In the genomic region with DNA sequence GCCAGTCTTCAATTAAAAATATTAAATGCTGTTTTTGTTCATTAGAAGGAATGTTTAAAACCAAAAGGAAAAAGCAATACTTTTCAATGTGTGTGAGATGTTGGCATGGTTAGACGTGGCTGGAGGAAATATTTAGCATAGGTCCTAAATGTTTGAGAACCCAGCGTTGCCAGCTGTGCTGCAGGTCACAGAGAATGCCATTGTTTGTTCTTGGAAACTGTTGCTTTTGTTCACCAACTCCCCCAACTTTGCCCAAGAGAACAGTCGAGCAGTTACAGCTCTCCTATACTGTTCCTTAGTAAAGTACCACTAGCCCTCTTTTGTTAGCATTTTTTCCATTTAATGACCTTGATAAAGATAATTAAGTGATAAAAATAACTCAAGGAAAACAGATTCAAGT, we compare ENCODE assay signal across 20 cellular contexts.
"Had no signal": no experiment of that assay in that cellular context is flagged by ENCODE, and none has a peak within 500 bp of the region (broad histone marks: within the 10 kb centered on the region; RNA-seq: fewer than 3 reads in every experiment).

No MANE protein-coding gene starts in this region.

- H3K27ac Mint-ChIP-seq: activated CD4-positive, alpha-beta memory T cell treated with anti-CD3 and anti-CD28 coated beads, Interleukin-2, amount 10 ng/mL, durations not matched to agents 7 days and 5 days; activated CD8-positive, alpha-beta memory T cell treated with anti-CD3 and anti-CD28 coated beads, Interleukin-2, amount 10 ng/mL, durations not matched to agents 7 days and 5 days; activated naive CD4-positive, alpha-beta T cell treated with anti-CD3 and anti-CD28 coated beads for 36 hours; activated naive CD8-positive, alpha-beta T cell treated with anti-CD3 and anti-CD28 coated beads, Interleukin-2, amount 50 U/mL, for 24 hours; activated T-helper 17 cell treated with anti-CD3 and anti-CD28 coated beads, Interleukin-2, amount 50 U/mL, for 72 hours had no signal

- H3K4me3 ChIP-seq: esophagus muscularis mucosa, hepatocyte, prostate gland, suprapubic skin had no signal

- H2AFZ ChIP-seq: hepatocyte had no signal

- ATAC-seq: activated CD8-positive, alpha-beta memory T cell treated with anti-CD3 and anti-CD28 coated beads, Interleukin-2, amount 10 ng/mL, durations not matched to agents 7 days and 5 days; activated naive CD8-positive, alpha-beta T cell treated with anti-CD3 and anti-CD28 coated beads, Interleukin-2, amount 50 U/mL, for 24 hours; activated T-helper 17 cell treated with anti-CD3 and anti-CD28 coated beads, Interleukin-2, amount 50 U/mL, for 72 hours; right cardiac atrium; stimulated activated naive CD8-positive, alpha-beta T cell treated with anti-CD3 and anti-CD28 coated beads, Interleukin-15, Interleukin-2, amounts not matched to agents 100 U/mL and 50 U/mL, for 24 hours had no signal

- H3K4me3 Mint-ChIP-seq: activated CD4-positive, alpha-beta memory T cell treated with anti-CD3 and anti-CD28 coated beads, Interleukin-2, amount 10 ng/mL, durations not matched to agents 7 days and 5 days; activated CD8-positive, alpha-beta memory T cell treated with anti-CD3 and anti-CD28 coated beads, Interleukin-2, amount 10 ng/mL, durations not matched to agents 7 days and 5 days; activated naive CD4-positive, alpha-beta T cell treated with anti-CD3 and anti-CD28 coated beads for 36 hours; activated naive CD8-positive, alpha-beta T cell treated with anti-CD3 and anti-CD28 coated beads, Interleukin-2, amount 50 U/mL, for 24 hours; activated T-helper 17 cell treated with anti-CD3 and anti-CD28 coated beads, Interleukin-2, amount 50 U/mL, for 72 hours; neural crest cell had no signal

- H3K79me2 ChIP-seq: hepatocyte had no signal

- H3K9me3 Mint-ChIP-seq: activated T-helper 17 cell treated with anti-CD3 and anti-CD28 coated beads, Interleukin-2, amount 50 U/mL, for 72 hours; neural crest cell had no signal

- H3K36me3 ChIP-seq: brain microvascular endothelial cell, esophagus muscularis mucosa, prostate gland, suprapubic skin had no signal

- H3K27me3 ChIP-seq: brain microvascular endothelial cell, esophagus muscularis mucosa, hepatocyte, suprapubic skin had no signal

- H3K27ac ChIP-seq: brain microvascular endothelial cell, esophagus muscularis mucosa, hepatocyte, prostate gland, suprapubic skin had no signal

- H3K4me1 Mint-ChIP-seq: activated T-helper 17 cell treated with anti-CD3 and anti-CD28 coated beads, Interleukin-2, amount 50 U/mL, for 72 hours had no signal

- H3K9me3 ChIP-seq: prostate gland, suprapubic skin had no signal

- H3K9ac ChIP-seq: SK-N-SH had no signal

- DNase-seq: activated CD4-positive, alpha-beta memory T cell treated with anti-CD3 and anti-CD28 coated beads, Interleukin-2, amount 10 ng/mL, durations not matched to agents 7 days and 5 days; activated CD4-positive, alpha-beta T cell treated with anti-CD3 and anti-CD28 coated beads for 48 hours; activated CD4-positive, CD25-positive, alpha-beta regulatory T cell; activated CD8-positive, alpha-beta memory T cell treated with anti-CD3 and anti-CD28 coated beads, Interleukin-2, amount 10 ng/mL, durations not matched to agents 7 days and 5 days; activated naive CD4-positive, alpha-beta T cell treated with anti-CD3 and anti-CD28 coated beads for 36 hours; activated naive CD8-positive, alpha-beta T cell treated with anti-CD3 and anti-CD28 coated beads, Interleukin-2, amount 50 U/mL, for 24 hours; activated T-cell treated with anti-CD3 and anti-CD28 coated beads, Interleukin-2, amount 50 U/mL, for 1 hour; aorta; brain microvascular endothelial cell; cortex of kidney; effector CD8-positive, alpha-beta T cell; right cardiac atrium; SK-N-SH; stimulated activated naive CD8-positive, alpha-beta T cell treated with anti-CD3 and anti-CD28 coated beads, Interleukin-15, Interleukin-2, amounts not matched to agents 100 U/mL and 50 U/mL, for 24 hours had no signal

- H3K4me2 ChIP-seq: hepatocyte, SK-N-SH had no signal

- H3K4me1 ChIP-seq: esophagus muscularis mucosa, prostate gland, suprapubic skin had no signal

- H3K27me3 Mint-ChIP-seq: activated CD4-positive, alpha-beta memory T cell treated with anti-CD3 and anti-CD28 coated beads, Interleukin-2, amount 10 ng/mL, durations not matched to agents 7 days and 5 days; activated CD8-positive, alpha-beta memory T cell treated with anti-CD3 and anti-CD28 coated beads, Interleukin-2, amount 10 ng/mL, durations not matched to agents 7 days and 5 days; activated naive CD8-positive, alpha-beta T cell treated with anti-CD3 and anti-CD28 coated beads, Interleukin-2, amount 50 U/mL, for 24 hours; activated T-helper 17 cell treated with anti-CD3 and anti-CD28 coated beads, Interleukin-2, amount 50 U/mL, for 72 hours had no signal
